In the genomic region with DNA sequence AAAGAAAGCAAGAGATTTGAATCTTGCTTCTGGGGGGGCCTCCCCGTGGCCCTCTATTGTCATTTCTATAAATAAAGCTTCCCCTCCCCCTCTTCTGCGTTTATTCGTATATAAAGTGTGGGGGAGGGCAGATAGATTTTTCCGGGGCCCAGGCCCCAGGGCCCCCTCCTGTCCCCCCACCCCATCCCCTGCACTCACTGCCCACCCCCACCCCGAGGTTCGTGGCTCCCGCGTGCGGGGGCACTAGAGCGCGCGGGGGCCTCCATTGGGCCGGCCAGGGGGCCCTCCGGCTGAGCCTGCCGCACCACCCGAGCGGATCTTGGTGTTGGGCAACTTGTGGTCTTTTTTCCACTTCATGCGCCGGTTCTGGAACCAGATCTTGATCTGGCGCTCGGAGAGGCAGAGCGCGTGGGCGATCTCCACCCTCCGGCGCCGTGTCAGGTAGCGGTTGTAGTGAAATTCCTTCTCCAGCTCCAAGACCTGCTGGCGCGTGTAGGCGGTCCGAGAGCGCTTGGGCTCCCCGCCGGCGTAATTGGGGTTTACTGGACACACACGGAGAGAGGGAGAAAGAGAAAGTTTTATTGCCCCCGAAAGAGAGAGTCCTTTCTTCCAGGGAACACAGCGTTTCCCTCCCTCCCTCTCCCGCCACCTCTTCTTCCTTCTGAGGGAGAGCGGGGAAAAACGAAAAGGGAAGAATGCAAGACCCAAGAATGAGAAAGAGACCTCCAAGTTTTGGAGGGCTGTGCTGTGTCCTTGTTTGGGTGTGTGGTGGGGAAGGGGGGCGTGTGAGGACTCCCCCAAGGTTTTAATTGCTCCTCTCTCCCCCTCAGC, we compare ENCODE assay signal across 8 cellular contexts. TPM values are rescaled to one million over a fixed set of nuclear protein-coding genes. Genes with fewer than 3 reads are reported as not detected.
DNase-seq lines count a peak whose midpoint lies in the region; ATAC-seq, FAIRE-seq and TF ChIP-seq lines count a peak whose summit lies in the region.

No MANE protein-coding gene starts in this region.

- intact Hi-C loops in body of pancreas (cut with DNase I): no loop called here

- TF ChIP-seq CTCF in A549 (IDR thresholded peaks at IDR 0.05): no peak
- no peak for TF ChIP-seq CTCF in body of pancreas (IDR thresholded peaks at IDR 0.05)

- H3K9ac ChIP-seq in mucosa of stomach (ENCODE audit: low read length): peak overlapping the region; percentile 2

- H3K4me1 ChIP-seq in A549 (peaks cover 16% of the 10 kb centered on the region), body of pancreas (peaks cover 9% of the 10 kb centered on the region), mucosa of stomach (ENCODE audit: control insufficient read depth, insufficient read depth, low read length) (peaks cover 8% of the 10 kb centered on the region)

- H3K9me3 ChIP-seq in A549 (no peaks in the 10 kb centered on the region), body of pancreas (no peaks in the 10 kb centered on the region), mucosa of stomach (ENCODE audit: control insufficient read depth, low read length) (no peaks in the 10 kb centered on the region)

- H3K4me3 ChIP-seq in A549 (peak overlapping the region; percentile 2; the same call in 1 of the 3 replicates), body of pancreas (no peak overlapping the region), mucosa of stomach (ENCODE audit: low read length) (no peak overlapping the region)

- POLR2A ChIA-PET in A549 (lab: Yijun Ruan, JAX): no interaction called here

- peak in 1 of 2 experiments; percentile 28; a peak in 2 of 6 replicates for ATAC-seq in A549
- no peak for ATAC-seq in body of pancreas
- ATAC-seq in HG03521 (IDR thresholded peaks at IDR 0.05; ENCODE audit: unreplicated experiment): no peak

- H3K36me3 ChIP-seq in body of pancreas (replicated peaks in 1 of 2; ENCODE audit: insufficient read depth in 1 of 2, low read depth in 2 of 2) (no peaks in the 10 kb centered on the region), mucosa of stomach (ENCODE audit: control insufficient read depth, insufficient read depth, low read length) (no peaks in the 10 kb centered on the region)

- no peak for TF ChIP-seq EP300 in A549 (IDR thresholded peaks at IDR 0.05)

- TF ChIP-seq RAD21 in A549 (conservative IDR thresholded peaks at IDR 0.05 in 1 of 2, IDR thresholded peaks at IDR 0.05 in 1 of 2): no peak

- CTCF ChIA-PET in A549 (lab: Yijun Ruan, JAX): interaction anchor here (1.0 to 1.3 kb wide), 4 partner anchors 9 to 241 kb away, joined by 3 to 4 read pairs (median 3); no protein-coding TSS in a partner anchor

- TF ChIP-seq POLR2A in A549 (IDR thresholded peaks at IDR 0.05; ENCODE audit: low read length) (no peak), body of pancreas (IDR thresholded peaks at IDR 0.05) (no peak)

- peak overlapping the region; percentile 36 for H3K4me2 ChIP-seq in A549

- H3K27me3 ChIP-seq in body of pancreas: peaks cover 0 to 51% of the 10 kb centered on the region in 2 donors
- peaks cover 89% of the 10 kb centered on the region for H3K27me3 ChIP-seq in mucosa of stomach (ENCODE audit: control insufficient read depth, insufficient read depth, low read length)

- H3K27ac ChIP-seq in A549 (peak overlapping the region in 1 of 2 experiments; percentile 40; a peak in 2 of 6 replicates), body of pancreas (peak overlapping the region in 3 of 4 donors; percentile 26 to 55 (median 50))

- WGBS in A549 (ENCODE audit: missing lambda C conversion rate): 77% methylated on average over 36 of the region's 43 CpGs
- WGBS in body of pancreas, 2 donors: 3 to 12% methylated on average over 23 to 41 of the region's 43 CpGs

- no peak for DNase-seq in A549 (ENCODE audit: low read depth in 1 of 2, low spot score in 1 of 2)
- DNase-seq in HUDEP-2 (lab: John Stamatoyannopoulos, UW; ENCODE audit: unreplicated experiment in 76 of 76): peak in 63 of 76 experiments; percentile 9 to 73 (median 41)
- no peak for DNase-seq in body of pancreas
- DNase-seq in NCI-H526 treated with DMSO at 0.1 percent for 48 hours (lab: John Stamatoyannopoulos, UW): no peak
- DNase-seq in KG1 (lab: John Stamatoyannopoulos, UW): no peak
- no peak for DNase-seq in HuH-7.5 (ENCODE audit: low spot score)

- no peak for FAIRE-seq in A549 (lab: Jason Lieb, UNC)

TF ChIP-seq in A549, 52 proteins besides CTCF, POLR2A, EP300 and RAD21 (continues in another document):
- TF ChIP-seq CBX8 (IDR thresholded peaks at IDR 0.05) (no peak), RFX5 (IDR thresholded peaks at IDR 0.05) (no peak), HDAC2 (IDR thresholded peaks at IDR 0.05) (no peak), JUNB (IDR thresholded peaks at IDR 0.05) (no peak), NPAS2 (CRISPR knock-in tag; IDR thresholded peaks at IDR 0.05; ENCODE audit: borderline replicate concordance) (no peak), MAFK (IDR thresholded peaks at IDR 0.05; ENCODE audit: partially characterized antibody) (no peak)
- TF ChIP-seq, protein P1, sequence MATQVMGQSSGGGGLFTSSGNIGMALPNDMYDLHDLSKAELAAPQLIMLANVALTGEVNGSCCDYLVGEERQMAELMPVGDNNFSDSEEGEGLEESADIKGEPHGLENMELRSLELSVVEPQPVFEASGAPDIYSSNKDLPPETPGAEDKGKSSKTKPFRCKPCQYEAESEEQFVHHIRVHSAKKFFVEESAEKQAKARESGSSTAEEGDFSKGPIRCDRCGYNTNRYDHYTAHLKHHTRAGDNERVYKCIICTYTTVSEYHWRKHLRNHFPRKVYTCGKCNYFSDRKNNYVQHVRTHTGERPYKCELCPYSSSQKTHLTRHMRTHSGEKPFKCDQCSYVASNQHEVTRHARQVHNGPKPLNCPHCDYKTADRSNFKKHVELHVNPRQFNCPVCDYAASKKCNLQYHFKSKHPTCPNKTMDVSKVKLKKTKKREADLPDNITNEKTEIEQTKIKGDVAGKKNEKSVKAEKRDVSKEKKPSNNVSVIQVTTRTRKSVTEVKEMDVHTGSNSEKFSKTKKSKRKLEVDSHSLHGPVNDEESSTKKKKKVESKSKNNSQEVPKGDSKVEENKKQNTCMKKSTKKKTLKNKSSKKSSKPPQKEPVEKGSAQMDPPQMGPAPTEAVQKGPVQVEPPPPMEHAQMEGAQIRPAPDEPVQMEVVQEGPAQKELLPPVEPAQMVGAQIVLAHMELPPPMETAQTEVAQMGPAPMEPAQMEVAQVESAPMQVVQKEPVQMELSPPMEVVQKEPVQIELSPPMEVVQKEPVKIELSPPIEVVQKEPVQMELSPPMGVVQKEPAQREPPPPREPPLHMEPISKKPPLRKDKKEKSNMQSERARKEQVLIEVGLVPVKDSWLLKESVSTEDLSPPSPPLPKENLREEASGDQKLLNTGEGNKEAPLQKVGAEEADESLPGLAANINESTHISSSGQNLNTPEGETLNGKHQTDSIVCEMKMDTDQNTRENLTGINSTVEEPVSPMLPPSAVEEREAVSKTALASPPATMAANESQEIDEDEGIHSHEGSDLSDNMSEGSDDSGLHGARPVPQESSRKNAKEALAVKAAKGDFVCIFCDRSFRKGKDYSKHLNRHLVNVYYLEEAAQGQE (IDR thresholded peaks at IDR 0.05): no peak

RNA-seq across cellular contexts. Expression of a gene that starts 1.5 kb away (rescaled TPM):
- polyA plus RNA-seq in A549 (2011; rRNA removed) (0.74 and 0.75 TPM in 2 replicates), A549 (2017; fragmentation: RNase III; extraction: RNeasy Plus Mini Kit Qiagen cat#74134 plus additional on column Dnase treatment) (0.24 to 0.37 TPM (median 0.30 TPM) in 3 replicates)
- polyA plus RNA-seq in A549 (2012; cell fraction: cytosol; rRNA removed): 0.25 and 0.29 TPM in 2 replicates
- 1.6 TPM in 2 replicates for polyA plus RNA-seq in A549 (2012; cell fraction: nucleus; rRNA removed)
- 0.44 and 0.99 TPM in 2 replicates for polyA minus RNA-seq in A549 (2011; rRNA and poly(A)+ RNA removed)
- 1 to 10 TPM in 1 of 2 donors, under 1 TPM in 1; 0.26 to 2.3 TPM for total RNA-seq in body of pancreas

RNA-seq across cellular contexts. Expression of a gene that starts 13.3 kb away (rescaled TPM):
- polyA plus RNA-seq in A549 (2011; rRNA removed) (11.6 and 17.0 TPM in 2 replicates), A549 (2017; fragmentation: RNase III; extraction: RNeasy Plus Mini Kit Qiagen cat#74134 plus additional on column Dnase treatment) (7.0 to 10.2 TPM (median 8.6 TPM) in 3 replicates)
- 9.3 and 12.8 TPM in 2 replicates for polyA plus RNA-seq in A549 (2012; cell fraction: cytosol; rRNA removed)
- 38.5 and 48.1 TPM in 2 replicates for polyA plus RNA-seq in A549 (2012; cell fraction: nucleus; rRNA removed)
- 4.0 and 5.5 TPM in 2 replicates for polyA minus RNA-seq in A549 (2011; rRNA and poly(A)+ RNA removed)
- 1 to 10 TPM in 1 of 2 donors, not detected in 1; 2.9 TPM for total RNA-seq in body of pancreas

RNA-seq across cellular contexts. Expression of a gene that starts 16.9 kb away (rescaled TPM):
- 2.5 and 2.7 TPM in 2 replicates for polyA plus RNA-seq in A549 (2011; rRNA removed)
- polyA plus RNA-seq in A549 (2012; cell fraction: cytosol; rRNA removed): 1.9 and 2.5 TPM in 2 replicates
- 21.9 and 24.5 TPM in 2 replicates for polyA plus RNA-seq in A549 (2012; cell fraction: nucleus; rRNA removed)
- polyA plus RNA-seq in A549 (2017; fragmentation: RNase III; extraction: RNeasy Plus Mini Kit Qiagen cat#74134 plus additional on column Dnase treatment): 2.1 to 3.0 TPM (median 2.4 TPM) in 3 replicates
- 0.39 and 0.74 TPM in 2 replicates for polyA minus RNA-seq in A549 (2011; rRNA and poly(A)+ RNA removed)
- under 1 TPM in 1 of 2 donors, not detected in 1; 0.99 TPM for total RNA-seq in body of pancreas

RNA-seq across cellular contexts. Expression of a gene that starts 28.1 kb away (rescaled TPM):
- polyA plus RNA-seq in A549 (2011; rRNA removed) (9.4 and 10.2 TPM in 2 replicates), A549 (2017; fragmentation: RNase III; extraction: RNeasy Plus Mini Kit Qiagen cat#74134 plus additional on column Dnase treatment) (12.3 to 14.9 TPM (median 14.7 TPM) in 3 replicates)
- 8.7 and 9.0 TPM in 2 replicates for polyA plus RNA-seq in A549 (2012; cell fraction: cytosol; rRNA removed)
- 48.0 and 49.7 TPM in 2 replicates for polyA plus RNA-seq in A549 (2012; cell fraction: nucleus; rRNA removed)
- polyA minus RNA-seq in A549 (2011; rRNA and poly(A)+ RNA removed): 4.4 and 4.9 TPM in 2 replicates
- 1 to 10 TPM; 2.1 to 2.6 TPM for total RNA-seq in body of pancreas

RNA-seq across cellular contexts. Expression of a gene that starts 31.8 kb away (rescaled TPM):
- polyA plus RNA-seq in A549 (2011; rRNA removed): 2.6 and 2.7 TPM in 2 replicates
- polyA plus RNA-seq in A549 (2012; cell fraction: cytosol; rRNA removed): 1.8 and 2.7 TPM in 2 replicates
- 3.6 and 3.7 TPM in 2 replicates for polyA plus RNA-seq in A549 (2012; cell fraction: nucleus; rRNA removed)
- 0.58 to 0.65 TPM (median 0.60 TPM) in 3 replicates for polyA plus RNA-seq in A549 (2017; fragmentation: RNase III; extraction: RNeasy Plus Mini Kit Qiagen cat#74134 plus additional on column Dnase treatment)
- polyA minus RNA-seq in A549 (2011; rRNA and poly(A)+ RNA removed): 0.79 and 0.92 TPM in 2 replicates
- 10 to 100 TPM; 13.7 to 32.3 TPM for total RNA-seq in body of pancreas

Comparison
In these comparisons a context has a peak if more than half of its experiments do, and no peak if none do; other contexts are left out.
1. DNase-seq: peak in HUDEP-2 (63 of 76); none in A549 (0 of 2), body of pancreas (0 of 4), NCI-H526 treated with DMSO at 0.1 percent for 48 hours (single experiment), KG1 (single experiment) and HuH-7.5 (single experiment).